10 cellular contexts compared by ENCODE assay signal in genomic region chr17:77779711-77780539, GRCh38.
DNase-seq lines count a peak whose midpoint lies in the region; ATAC-seq and TF ChIP-seq lines count a peak whose summit lies in the region.
"Had no signal": no experiment of that assay in that cellular context is flagged by ENCODE, and none has a peak within 500 bp of the region (broad histone marks: within the 10 kb centered on the region; RNA-seq: fewer than 3 reads in every experiment).

No MANE protein-coding gene starts in this region.

- H3K18ac ChIP-seq in mesendoderm (ENCODE audit: low read length): no peak overlapping the region

- DNase-seq in Panc1 (ENCODE audit: low read depth, low spot score) (no peak), mesendoderm (peak; percentile 41), tibial nerve (ENCODE audit: low spot score in 2 of 2) (no peak), NCI-H226 (no peak)
- DNase-seq in activated CD8-positive, alpha-beta memory T cell treated with anti-CD3 and anti-CD28 coated beads, Interleukin-2, amount 10 ng/mL, durations not matched to agents 7 days and 5 days: no peak
- no peak for DNase-seq in activated naive CD4-positive, alpha-beta T cell (lab: John Stamatoyannopoulos, UW)
- DNase-seq: DMS53, KG1, NCI-H510A treated with DMSO at 0.1 percent for 48 hours had no signal

- TF ChIP-seq CTCF in Panc1 (IDR thresholded peaks at IDR 0.05) (no peak), tibial nerve (IDR thresholded peaks at IDR 0.05) (no peak)

- no peak overlapping the region for H3K56ac ChIP-seq in mesendoderm (ENCODE audit: low read length)

- no peak overlapping the region for H4K8ac ChIP-seq in mesendoderm (ENCODE audit: low read depth, low read length)

- H3K4me1 Mint-ChIP-seq in activated CD8-positive, alpha-beta memory T cell treated with anti-CD3 and anti-CD28 coated beads, Interleukin-2, amount 10 ng/mL, durations not matched to agents 7 days and 5 days: peaks cover 21% of the 10 kb centered on the region

- no peak overlapping the region for H3K27ac ChIP-seq in Panc1 (ENCODE audit: low read length)
- H3K27ac ChIP-seq in cingulate gyrus (ENCODE audit: low read depth, low read length): peak overlapping the region; percentile 83
- no peak overlapping the region for H3K27ac ChIP-seq in mesendoderm (ENCODE audit: low read depth, low read length)
- H3K27ac ChIP-seq in tibial nerve: peak overlapping the region; percentile 44 to 87 (median 70)

- intact Hi-C loops in Panc1 (cut with micrococcal nuclease; ENCODE audit: unreplicated experiment): loop anchor here (10.0 kb wide), 1 partner anchor 235 kb away; no protein-coding TSS in a partner anchor

- H3K27ac Mint-ChIP-seq in activated CD8-positive, alpha-beta memory T cell treated with anti-CD3 and anti-CD28 coated beads, Interleukin-2, amount 10 ng/mL, durations not matched to agents 7 days and 5 days: no peak overlapping the region

- no peak overlapping the region for H3K4me3 ChIP-seq in Panc1 (ENCODE audit: low read depth in 2 of 2, low read length in 2 of 2)
- H3K4me3 ChIP-seq in mesendoderm (ENCODE audit: low read length): no peak overlapping the region
- H3K4me3 ChIP-seq in tibial nerve: no peak overlapping the region

- in situ Hi-C loops in Panc1 (cut with HindIII; ENCODE audit: low pct_unique_long_range_greater_than_20kb, low sequenced_read_pairs): no loop called here

- TF ChIP-seq EP300 in tibial nerve (IDR thresholded peaks at IDR 0.05): no peak

- H4K5ac ChIP-seq in mesendoderm (ENCODE audit: low read length): no peak overlapping the region

- H3K9me3 Mint-ChIP-seq in activated CD8-positive, alpha-beta memory T cell treated with anti-CD3 and anti-CD28 coated beads, Interleukin-2, amount 10 ng/mL, durations not matched to agents 7 days and 5 days (ENCODE audit: low read depth): no peaks in the 10 kb centered on the region

- no CpG with 5 or more reads among the region's 22 CpGs for WGBS in mesendoderm (ENCODE audit: extremely low coverage, insufficient coverage, low lambda C conversion rate)
- WGBS in tibial nerve, 2 donors: 30 to 37% methylated on average over 19 to 22 of the region's 22 CpGs

- peaks cover 14% of the 10 kb centered on the region for H3K4me1 ChIP-seq in Panc1 (ENCODE audit: control insufficient read depth, insufficient read depth, low read length)
- H3K4me1 ChIP-seq in mesendoderm (ENCODE audit: control insufficient read depth, low read depth, low read length): no peaks in the 10 kb centered on the region
- H3K4me1 ChIP-seq in tibial nerve: peaks cover 0 to 53% (median 13%) of the 10 kb centered on the region in 4 donors

- H2BK15ac ChIP-seq in mesendoderm (replicated peaks; ENCODE audit: low read depth): no peak overlapping the region

- no peak overlapping the region for H3K23ac ChIP-seq in mesendoderm (ENCODE audit: low read length)

- no peak for TF ChIP-seq POLR2A in tibial nerve (IDR thresholded peaks at IDR 0.05)

- H3K27me3 ChIP-seq in Panc1 (ENCODE audit: control insufficient read depth, insufficient read depth, low read length): no peaks in the 10 kb centered on the region
- H3K27me3 ChIP-seq in mesendoderm (ENCODE audit: insufficient read depth, low read length, poor library complexity): no peaks in the 10 kb centered on the region
- H3K27me3 ChIP-seq in tibial nerve: no peaks in the 10 kb centered on the region

- H3K9me3 ChIP-seq in Panc1 (ENCODE audit: control insufficient read depth, insufficient read depth, low read depth, low read length): no peaks in the 10 kb centered on the region
- no peaks in the 10 kb centered on the region for H3K9me3 ChIP-seq in tibial nerve

- no peak overlapping the region for H2BK5ac ChIP-seq in mesendoderm (ENCODE audit: low read length)

- no peak overlapping the region for H2BK120ac ChIP-seq in mesendoderm (ENCODE audit: low read depth, low read length)

- no peak overlapping the region for H3K4ac ChIP-seq in mesendoderm (ENCODE audit: low read depth, low read length)

- no peaks in the 10 kb centered on the region for H3K79me1 ChIP-seq in mesendoderm (ENCODE audit: low read length)

- POLR2A ChIA-PET in Panc1 (lab: Charles Lee): no interaction called here

- no peak overlapping the region for H2AK5ac ChIP-seq in mesendoderm (ENCODE audit: low read length)

- H3K36me3 ChIP-seq in Panc1 (ENCODE audit: control insufficient read depth, insufficient read depth, low read length) (no peaks in the 10 kb centered on the region), mesendoderm (ENCODE audit: control insufficient read depth, insufficient read depth, low read length) (no peaks in the 10 kb centered on the region), tibial nerve (no peaks in the 10 kb centered on the region)

- H3K27me3 Mint-ChIP-seq in activated CD8-positive, alpha-beta memory T cell treated with anti-CD3 and anti-CD28 coated beads, Interleukin-2, amount 10 ng/mL, durations not matched to agents 7 days and 5 days: no peaks in the 10 kb centered on the region

- H3K4me3 Mint-ChIP-seq in activated CD8-positive, alpha-beta memory T cell treated with anti-CD3 and anti-CD28 coated beads, Interleukin-2, amount 10 ng/mL, durations not matched to agents 7 days and 5 days: no peak overlapping the region

- H3K9ac ChIP-seq in mesendoderm (ENCODE audit: low read length): no peak overlapping the region

- no peaks in the 10 kb centered on the region for H3K36me3 Mint-ChIP-seq in activated CD8-positive, alpha-beta memory T cell treated with anti-CD3 and anti-CD28 coated beads, Interleukin-2, amount 10 ng/mL, durations not matched to agents 7 days and 5 days

- CTCF ChIA-PET in Panc1 (lab: Charles Lee): no interaction called here
- CTCF ChIA-PET in activated CD8-positive, alpha-beta memory T cell treated with anti-CD3 and anti-CD28 coated beads, Interleukin-2, amount 10 ng/mL, durations not matched to agents 7 days and 5 days (lab: Charles Lee): no interaction called here

- no TSS peak for BruUV-seq in Panc1 (replicated peaks; lab: Mats Ljungman, UMichigan)

- no peak overlapping the region for H3K4me2 ChIP-seq in mesendoderm (ENCODE audit: low read length)

- no peaks in the 10 kb centered on the region for H3K79me2 ChIP-seq in mesendoderm (ENCODE audit: control insufficient read depth, insufficient read depth, low read length)

- ATAC-seq in Panc1: peak; percentile 40
- ATAC-seq in activated CD8-positive, alpha-beta memory T cell treated with anti-CD3 and anti-CD28 coated beads, Interleukin-2, amount 10 ng/mL, durations not matched to agents 7 days and 5 days: no peak

Comparison
In these comparisons a context has a peak if more than half of its experiments do, and no peak if none do; other contexts are left out.
1. H3K27ac ChIP-seq: peak in cingulate gyrus (single experiment) and tibial nerve (4 of 4); none in Panc1 (single experiment) and mesendoderm (single experiment).